1 cellular context compared by ENCODE assay signal in genomic region chr15:81023483-81024264, GRCh38.
A peak's percentile ranks its signal among the peaks of the same experiment; 100 is the strongest.
TF ChIP-seq lines count a peak whose summit lies in the region.

No MANE protein-coding gene starts in this region.

TF ChIP-seq in K562, 482 proteins besides CTCF, POLR2A, EP300 and RAD21 (continued from another document):
- TF ChIP-seq MYC (IDR thresholded peaks at IDR 0.05; ENCODE audit: low read depth, low read length) (peak; percentile 14; the same call in 1 of the 2 replicates), MYC (CRISPR knock-in tag; IDR thresholded peaks at IDR 0.05; ENCODE audit: borderline replicate concordance, low read depth) (no peak), ZNF316 (IDR thresholded peaks at IDR 0.05) (peak; percentile 69), MAFG (tag; conservative IDR thresholded peaks at IDR 0.05) (peak; percentile 69), C11orf30 (IDR thresholded peaks at IDR 0.05; ENCODE audit: low read depth) (peak; percentile 73), NR2C2 (CRISPR knock-in tag; IDR thresholded peaks at IDR 0.05) (no peak), NR2C2 (tag; IDR thresholded peaks at IDR 0.05) (0 out of 2 replicates have a peak, but pooled peaks have one; percentile 34), ETV1 (tag; conservative IDR thresholded peaks at IDR 0.05; ENCODE audit: low read depth) (0 out of 2 replicates have a peak, but pooled peaks have one; percentile 25), TBL1XR1 (IDR thresholded peaks at IDR 0.05; ENCODE audit: low read length in 2 of 2) (no peak), JUND (IDR thresholded peaks at IDR 0.05; ENCODE audit: borderline replicate concordance, low read depth, low read length) (0 out of 2 replicates have a peak, but pooled peaks have one; percentile 18), JUND (tag; IDR thresholded peaks at IDR 0.05; ENCODE audit: borderline replicate concordance, low read depth, low read length) (no peak; the same call in 2 of the 3 replicates), L3MBTL2 (IDR thresholded peaks at IDR 0.05) (peak; percentile 50; the same call in 1 of the 2 replicates), BACH1 (tag; IDR thresholded peaks at IDR 0.05) (peak; percentile 65; the same call in 1 of the 2 replicates), NBN (IDR thresholded peaks at IDR 0.05; ENCODE audit: low read depth) (no peak), SMAD4 (CRISPR knock-in tag; conservative IDR thresholded peaks at IDR 0.05) (0 out of 2 replicates have a peak, but pooled peaks have one; percentile 27), MTA3 (IDR thresholded peaks at IDR 0.05; ENCODE audit: borderline replicate concordance) (no peak), PYGO2 (tag; IDR thresholded peaks at IDR 0.05) (no peak), ATF3 (IDR thresholded peaks at IDR 0.05) (peak; percentile 49), ATF3 (CRISPR knock-in tag; conservative IDR thresholded peaks at IDR 0.05) (no peak), E4F1 (CRISPR knock-in tag; IDR thresholded peaks at IDR 0.05; ENCODE audit: borderline replicate concordance) (no peak), SRSF7 (optimal IDR thresholded peaks at IDR 0.05; ENCODE audit: low read depth, low read length) (no peak), PTRF (tag; IDR thresholded peaks at IDR 0.05) (0 out of 2 replicates have a peak, but pooled peaks have one; percentile 14), NFE2 (IDR thresholded peaks at IDR 0.05; ENCODE audit: low read depth) (peak; percentile 83), ZNF592 (IDR thresholded peaks at IDR 0.05) (peak; percentile 52), KLF13 (tag; IDR thresholded peaks at IDR 0.05; ENCODE audit: borderline replicate concordance, low read depth) (0 out of 2 replicates have a peak, but pooled peaks have one; percentile 25), ZNF589 (CRISPR knock-in tag; IDR thresholded peaks at IDR 0.05; ENCODE audit: low read depth) (0 out of 2 replicates have a peak, but pooled peaks have one; percentile 51), MAFF (IDR thresholded peaks at IDR 0.05; ENCODE audit: low read length) (peak; percentile 7; the same call in 1 of the 2 replicates), ESRRB (CRISPR knock-in tag; IDR thresholded peaks at IDR 0.05; ENCODE audit: borderline replicate concordance) (no peak), ZFX (CRISPR knock-in tag; IDR thresholded peaks at IDR 0.05) (0 out of 2 replicates have a peak, but pooled peaks have one; percentile 1), PHF21A (IDR thresholded peaks at IDR 0.05; ENCODE audit: borderline replicate concordance, low read depth) (no peak), ARNT (IDR thresholded peaks at IDR 0.05) (0 out of 4 replicates have a peak, but pooled peaks of 1 of the 2 experiments have one; percentile 36), ZNF639 (CRISPR knock-in tag; conservative IDR thresholded peaks at IDR 0.05 in 1 of 2, IDR thresholded peaks at IDR 0.05 in 1 of 2) (peak in 1 of 2 experiments; percentile 71; a peak in 2 of 4 replicates), E2F6 (IDR thresholded peaks at IDR 0.05; ENCODE audit: borderline replicate concordance in 1 of 2, extremely low read depth in 1 of 2, insufficient read depth in 1 of 2, insufficient read length in 1 of 2, low read depth in 1 of 2, low read length in 1 of 2, poor library complexity in 1 of 2, severe bottlenecking in 1 of 2) (peak in 1 of 2 experiments; percentile 12), FOSL1 (tag; conservative IDR thresholded peaks at IDR 0.05) (peak; percentile 70), FOXP4 (CRISPR knock-in tag; IDR thresholded peaks at IDR 0.05; ENCODE audit: borderline replicate concordance) (no peak)
